In genomic region chr3:127998596-127998995, GRCh38 we compare ENCODE assay signal across 20 cellular contexts. TPM values are rescaled to one million over a fixed set of nuclear protein-coding genes. Genes with fewer than 3 reads are reported as not detected.
A peak's percentile ranks its signal among the peaks of the same experiment; 100 is the strongest.
DNase-seq lines count a peak whose midpoint lies in the region; ATAC-seq and TF ChIP-seq lines count a peak whose summit lies in the region.
"Had no signal": no experiment of that assay in that cellular context is flagged by ENCODE, and none has a peak within 500 bp of the region (broad histone marks: within the 10 kb centered on the region; RNA-seq: fewer than 3 reads in every experiment).

No MANE protein-coding gene starts in this region.

- no peaks in the 10 kb centered on the region for H3K79me2 ChIP-seq in mammary epithelial cell (ENCODE audit: insufficient read depth, low read length)

- H3K9me3 ChIP-seq in endocrine pancreas (ENCODE audit: control insufficient read depth, low read length), result no peaks in the 10 kb centered on the region
- H3K9me3 ChIP-seq in mammary epithelial cell (replicated peaks; ENCODE audit: insufficient read depth, low read length), result no peaks in the 10 kb centered on the region

- H3K27ac Mint-ChIP-seq in osteocyte (ENCODE audit: unreplicated experiment) (no peak overlapping the region), type B pancreatic cell (no peak overlapping the region), WTC11 (no peak overlapping the region)
- H3K27ac Mint-ChIP-seq: B cell; CD8-positive, alpha-beta T cell; HFFc6 had no signal

- POLR2A ChIA-PET in WTC11 (lab: Charles Lee), result no interaction called here

- H4K20me1 ChIP-seq in mammary epithelial cell (ENCODE audit: insufficient read depth, low read length), result no peaks in the 10 kb centered on the region
- H4K20me1 ChIP-seq: BLaER1 treated with 17β-estradiol and CSF1 and Interleukin-3, amounts not matched to agents 10 nM and 100 nM had no signal

- H3K4me1 Mint-ChIP-seq in osteocyte (ENCODE audit: unreplicated experiment) (no peaks in the 10 kb centered on the region), type B pancreatic cell (ENCODE audit: unreplicated experiment) (no peaks in the 10 kb centered on the region), WTC11 (peaks cover 9% of the 10 kb centered on the region)
- H3K4me1 Mint-ChIP-seq: B cell had no signal

- dilution Hi-C loops in mammary epithelial cell (cut with HindIII; ENCODE audit: low sequenced_read_pairs), result no loop called here

- ATAC-seq in left lobe of liver, result peak; percentile 36
- no peak for ATAC-seq in WTC11
- ATAC-seq: CD8-positive, alpha-beta T cell; GM12878; HCT116 had no signal

- peaks cover 50% of the 10 kb centered on the region for H3K27me3 Mint-ChIP-seq in osteocyte (ENCODE audit: unreplicated experiment)
- H3K27me3 Mint-ChIP-seq in type B pancreatic cell, result no peaks in the 10 kb centered on the region
- peaks cover 16% of the 10 kb centered on the region for H3K27me3 Mint-ChIP-seq in WTC11 (ENCODE audit: low read depth)

- intact Hi-C loops in mammary epithelial cell (cut with micrococcal nuclease), result no loop called here

- peak overlapping the region; percentile 38 for H3K9ac ChIP-seq in endocrine pancreas (ENCODE audit: control insufficient read depth, insufficient read depth, low read length)
- H3K9ac ChIP-seq in mammary epithelial cell (ENCODE audit: insufficient read depth, low read length), result no peak overlapping the region
- H3K9ac ChIP-seq: BLaER1 treated with 17β-estradiol and CSF1 and Interleukin-3, amounts not matched to agents 10 nM and 100 nM had no signal

- WGBS in mammary epithelial cell (ENCODE audit: low coverage, missing lambda C conversion rate), result no CpG with 5 or more reads among the region's 3 CpGs

- no peak overlapping the region for H3K4me2 ChIP-seq in mammary epithelial cell (ENCODE audit: insufficient read depth, low read depth, low read length)
- H3K4me2 ChIP-seq: BLaER1 treated with 17β-estradiol and CSF1 and Interleukin-3, amounts not matched to agents 10 nM and 100 nM had no signal

- no peaks in the 10 kb centered on the region for H3K36me3 ChIP-seq in endocrine pancreas (ENCODE audit: control insufficient read depth, insufficient read depth, low read length)
- H3K36me3 ChIP-seq in mammary epithelial cell (ENCODE audit: insufficient read depth, low read length), result no peaks in the 10 kb centered on the region
- H3K36me3 ChIP-seq: BLaER1 treated with 17β-estradiol and CSF1 and Interleukin-3, amounts not matched to agents 10 nM and 100 nM had no signal

- H3K36me3 Mint-ChIP-seq in osteocyte (ENCODE audit: unreplicated experiment), result peaks cover 2% of the 10 kb centered on the region
- no peaks in the 10 kb centered on the region for H3K36me3 Mint-ChIP-seq in type B pancreatic cell
- no peaks in the 10 kb centered on the region for H3K36me3 Mint-ChIP-seq in WTC11
- H3K36me3 Mint-ChIP-seq: CD8-positive, alpha-beta T cell had no signal

- H3K4me3 ChIP-seq in endocrine pancreas (ENCODE audit: control insufficient read depth, insufficient read depth, low read length) (no peak overlapping the region), mammary epithelial cell (replicated peaks in 1 of 3; ENCODE audit: insufficient read depth in 1 of 3, low read depth in 2 of 3, low read length in 3 of 3) (no peak overlapping the region)
- H3K4me3 ChIP-seq: BLaER1 treated with 17β-estradiol and CSF1 and Interleukin-3, amounts not matched to agents 10 nM and 100 nM; GM12878 had no signal

- CTCF ChIA-PET in mammary epithelial cell (lab: Charles Lee; ENCODE audit: low non-redundant PET), result no interaction called here
- CTCF ChIA-PET in WTC11 (lab: Charles Lee), result no interaction called here

- no TSS peak for BruUV-seq in mammary epithelial cell (replicated peaks; lab: Mats Ljungman, UMichigan)

- H3K27ac ChIP-seq in mammary epithelial cell (ENCODE audit: insufficient read depth, low read depth, low read length), result no peak overlapping the region
- H3K27ac ChIP-seq: BLaER1 treated with 17β-estradiol and CSF1 and Interleukin-3, amounts not matched to agents 10 nM and 100 nM had no signal

- H3K27me3 ChIP-seq in endocrine pancreas (ENCODE audit: control insufficient read depth, insufficient read depth, low read length), result no peaks in the 10 kb centered on the region
- H3K27me3 ChIP-seq in mammary epithelial cell (ENCODE audit: insufficient read depth, low read length), result no peaks in the 10 kb centered on the region
- H3K27me3 ChIP-seq: BLaER1 treated with 17β-estradiol and CSF1 and Interleukin-3, amounts not matched to agents 10 nM and 100 nM had no signal

- H3K4me1 ChIP-seq in endocrine pancreas (ENCODE audit: control insufficient read depth, insufficient read depth, low read length) (no peaks in the 10 kb centered on the region), mammary epithelial cell (ENCODE audit: insufficient read depth, low read length) (no peaks in the 10 kb centered on the region)
- H3K4me1 ChIP-seq: BLaER1 treated with 17β-estradiol and CSF1 and Interleukin-3, amounts not matched to agents 10 nM and 100 nM had no signal

- DNase-seq in left lobe of liver (ENCODE audit: low spot score), result no peak
- peak; percentile 69 for DNase-seq in osteocyte (ENCODE audit: extremely low spot score, unreplicated experiment)
- peak; percentile 53 for DNase-seq in type B pancreatic cell (ENCODE audit: extremely low spot score, unreplicated experiment)
- no peak for DNase-seq in mammary epithelial cell
- no peak for DNase-seq in ACHN
- DNase-seq in WTC11 (ENCODE audit: low spot score), result no peak
- DNase-seq: 8988T; Calu3; CD8-positive, alpha-beta T cell; DMS 273 treated with DMSO at 0.1 percent for 48 hours; DND-41; EL; GOT3; H7; HFFc6 had no signal

- H3K9me3 Mint-ChIP-seq in osteocyte (ENCODE audit: unreplicated experiment) (peaks cover 7% of the 10 kb centered on the region), type B pancreatic cell (peaks cover 6% of the 10 kb centered on the region), WTC11 (0 out of 2 replicates have a peak, but pooled peaks cover 3% of the 10 kb centered on the region)
- H3K9me3 Mint-ChIP-seq: CD8-positive, alpha-beta T cell had no signal

- in situ Hi-C loops in mammary epithelial cell (cut with MboI; ENCODE audit: low sequenced_read_pairs in 2 of 2), result no loop called here
- in situ Hi-C loops in ACHN (cut with HindIII; ENCODE audit: low pct_ligation_motif_present, low pct_unique_long_range_greater_than_20kb, low sequenced_read_pairs), result no loop called here

- H3K4me3 Mint-ChIP-seq in osteocyte (ENCODE audit: unreplicated experiment) (no peak overlapping the region), type B pancreatic cell (no peak overlapping the region), WTC11 (no peak overlapping the region)
- H3K4me3 Mint-ChIP-seq: B cell; CD8-positive, alpha-beta T cell; HFFc6 had no signal

- TF ChIP-seq CTCF in osteocyte (IDR thresholded peaks at IDR 0.05) (no peak), type B pancreatic cell (conservative IDR thresholded peaks at IDR 0.05) (no peak), mammary epithelial cell (conservative IDR thresholded peaks at IDR 0.05 in 1 of 2, IDR thresholded peaks at IDR 0.05 in 1 of 2; ENCODE audit: extremely low read depth in 1 of 2, insufficient read depth in 1 of 2, low read depth in 1 of 2, low read length in 2 of 2) (no peak), WTC11 (IDR thresholded peaks at IDR 0.05) (no peak)

- H2AFZ ChIP-seq in mammary epithelial cell (ENCODE audit: low read depth, low read length), result no peak overlapping the region

TF ChIP-seq in WTC11, 78 proteins besides CTCF, POLR2A, EP300 and RAD21 (continues in another document):
- TF ChIP-seq USF2 (CRISPR knock-in tag; IDR thresholded peaks at IDR 0.05) (no peak), FOXJ3 (CRISPR knock-in tag; IDR thresholded peaks at IDR 0.05; ENCODE audit: borderline replicate concordance) (no peak), ATF1 (CRISPR knock-in tag; IDR thresholded peaks at IDR 0.05) (no peak), RORB (CRISPR knock-in tag; IDR thresholded peaks at IDR 0.05) (no peak), IRF2 (CRISPR knock-in tag; IDR thresholded peaks at IDR 0.05; ENCODE audit: borderline replicate concordance, low read depth) (no peak)
- TF ChIP-seq, protein P1, sequence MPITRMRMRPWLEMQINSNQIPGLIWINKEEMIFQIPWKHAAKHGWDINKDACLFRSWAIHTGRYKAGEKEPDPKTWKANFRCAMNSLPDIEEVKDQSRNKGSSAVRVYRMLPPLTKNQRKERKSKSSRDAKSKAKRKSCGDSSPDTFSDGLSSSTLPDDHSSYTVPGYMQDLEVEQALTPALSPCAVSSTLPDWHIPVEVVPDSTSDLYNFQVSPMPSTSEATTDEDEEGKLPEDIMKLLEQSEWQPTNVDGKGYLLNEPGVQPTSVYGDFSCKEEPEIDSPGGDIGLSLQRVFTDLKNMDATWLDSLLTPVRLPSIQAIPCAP (CRISPR knock-in tag; IDR thresholded peaks at IDR 0.05), result no peak
- TF ChIP-seq, protein P2, sequence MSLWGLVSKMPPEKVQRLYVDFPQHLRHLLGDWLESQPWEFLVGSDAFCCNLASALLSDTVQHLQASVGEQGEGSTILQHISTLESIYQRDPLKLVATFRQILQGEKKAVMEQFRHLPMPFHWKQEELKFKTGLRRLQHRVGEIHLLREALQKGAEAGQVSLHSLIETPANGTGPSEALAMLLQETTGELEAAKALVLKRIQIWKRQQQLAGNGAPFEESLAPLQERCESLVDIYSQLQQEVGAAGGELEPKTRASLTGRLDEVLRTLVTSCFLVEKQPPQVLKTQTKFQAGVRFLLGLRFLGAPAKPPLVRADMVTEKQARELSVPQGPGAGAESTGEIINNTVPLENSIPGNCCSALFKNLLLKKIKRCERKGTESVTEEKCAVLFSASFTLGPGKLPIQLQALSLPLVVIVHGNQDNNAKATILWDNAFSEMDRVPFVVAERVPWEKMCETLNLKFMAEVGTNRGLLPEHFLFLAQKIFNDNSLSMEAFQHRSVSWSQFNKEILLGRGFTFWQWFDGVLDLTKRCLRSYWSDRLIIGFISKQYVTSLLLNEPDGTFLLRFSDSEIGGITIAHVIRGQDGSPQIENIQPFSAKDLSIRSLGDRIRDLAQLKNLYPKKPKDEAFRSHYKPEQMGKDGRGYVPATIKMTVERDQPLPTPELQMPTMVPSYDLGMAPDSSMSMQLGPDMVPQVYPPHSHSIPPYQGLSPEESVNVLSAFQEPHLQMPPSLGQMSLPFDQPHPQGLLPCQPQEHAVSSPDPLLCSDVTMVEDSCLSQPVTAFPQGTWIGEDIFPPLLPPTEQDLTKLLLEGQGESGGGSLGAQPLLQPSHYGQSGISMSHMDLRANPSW (CRISPR knock-in tag; conservative IDR thresholded peaks at IDR 0.05; ENCODE audit: low read depth), result no peak

RNA-seq across cellular contexts. Expression of gene SEC61A1, which starts 53.6 kb away (rescaled TPM):
- total RNA-seq in left lobe of liver, result 152 TPM
- 307 and 310 TPM in 2 replicates for total RNA-seq in osteocyte
- total RNA-seq in type B pancreatic cell (ENCODE audit: low replicate concordance), result 207 and 230 TPM in 2 replicates
- 100 to 1,000 TPM; 291 to 353 TPM for total RNA-seq in mammary epithelial cell
- 230 TPM for polyA plus RNA-seq in mammary epithelial cell
- 378 TPM for polyA minus RNA-seq in mammary epithelial cell
- 119 to 152 TPM (median 120 TPM) in 3 replicates for total RNA-seq in WTC11 (2021)

Comparison
In these comparisons a context has a peak if more than half of its experiments do, and no peak if none do; other contexts are left out.
1. DNase-seq: peak in osteocyte (single experiment) and type B pancreatic cell (single experiment); none in left lobe of liver (single experiment), mammary epithelial cell (single experiment), ACHN (single experiment) and WTC11 (single experiment).